In the genomic region with DNA sequence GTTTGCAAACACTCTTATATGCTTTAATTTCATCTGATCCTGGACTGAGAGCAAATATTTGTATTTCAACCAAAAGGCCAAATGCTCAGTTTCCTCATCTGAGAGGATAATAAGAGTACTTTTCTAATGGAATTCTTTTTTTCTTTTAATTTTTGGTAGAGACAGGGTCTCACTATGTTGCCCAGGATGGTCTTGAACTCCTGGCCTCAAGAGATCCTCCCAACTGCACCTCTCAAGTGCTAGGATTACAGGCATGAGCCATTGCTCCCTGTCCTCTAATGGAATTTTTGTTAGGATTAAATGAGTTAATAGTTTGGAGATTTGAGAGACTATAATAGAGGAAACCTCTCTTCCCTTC, we compare ENCODE assay signal across 8 cellular contexts.
DNase-seq lines count a peak whose midpoint lies in the region; ATAC-seq, FAIRE-seq and TF ChIP-seq lines count a peak whose summit lies in the region.

No MANE protein-coding gene starts in this region.

- H3K4me2 ChIP-seq in SK-N-SH, result peak overlapping the region; percentile 12
- H3K4me2 ChIP-seq in keratinocyte (ENCODE audit: control insufficient read depth, extremely low read depth, insufficient read depth, low read depth, low read length), result peak overlapping the region; percentile 72

- POLR2A ChIA-PET in SK-N-SH (lab: Yijun Ruan, JAX), result no interaction called here

- peaks cover 15 to 16% of the 10 kb centered on the region in 2 experiments; a peak in 3 of 4 replicates for H3K4me1 ChIP-seq in SK-N-SH (ENCODE audit: control insufficient read depth in 1 of 2, insufficient read depth in 2 of 2, low read depth in 1 of 2, low read length in 1 of 2)
- H3K4me1 ChIP-seq in keratinocyte (ENCODE audit: control insufficient read depth, extremely low read depth, insufficient read depth, low read length), result peaks cover 36% of the 10 kb centered on the region

- no peaks in the 10 kb centered on the region for H3K9me3 ChIP-seq in SK-N-SH
- no peaks in the 10 kb centered on the region for H3K9me3 ChIP-seq in keratinocyte (ENCODE audit: control insufficient read depth, low read depth, low read length)

- H3K4me1 Mint-ChIP-seq in stimulated activated naive CD8-positive, alpha-beta T cell treated with anti-CD3 and anti-CD28 coated beads, Interleukin-15, amount 100 ng/mL, for 72 hours, result peaks cover 71% of the 10 kb centered on the region

- CTCF ChIA-PET in SK-N-SH (lab: Yijun Ruan, JAX), result interaction anchor here (1.2 to 1.6 kb wide), 4 partner anchors 22 to 62 kb away, joined by 3 to 6 read pairs (median 4); no protein-coding TSS in a partner anchor

- TF ChIP-seq RAD21 in SK-N-SH (IDR thresholded peaks at IDR 0.05; ENCODE audit: low read length), result no peak

- H3F3A ChIP-seq in SK-N-SH (replicated peaks; ENCODE audit: insufficient read depth), result peaks cover 8% of the 10 kb centered on the region

- H2AFZ ChIP-seq in SK-N-SH (ENCODE audit: low read depth) (peak overlapping the region; percentile 71), keratinocyte (ENCODE audit: control insufficient read depth, low read length) (peak overlapping the region; percentile 37)

- peak overlapping the region; percentile 100 for H3K27ac Mint-ChIP-seq in activated naive CD4-positive, alpha-beta T cell treated with anti-CD3 and anti-CD28 coated beads, Interleukin-2, amount 50 U/mL, for 72 hours
- H3K27ac Mint-ChIP-seq in stimulated activated naive CD8-positive, alpha-beta T cell treated with anti-CD3 and anti-CD28 coated beads, Interleukin-15, amount 100 ng/mL, for 72 hours, result peak overlapping the region; percentile 98 to 100

- no peak for TF ChIP-seq EP300 in SK-N-SH (IDR thresholded peaks at IDR 0.05; ENCODE audit: borderline replicate concordance in 1 of 2, low read depth in 1 of 2, low read length in 1 of 2)

- no peak for FAIRE-seq in keratinocyte (lab: Jason Lieb, UNC)

- peak overlapping the region; percentile 86 to 89 for H3K4me3 Mint-ChIP-seq in stimulated activated naive CD8-positive, alpha-beta T cell treated with anti-CD3 and anti-CD28 coated beads, Interleukin-15, amount 100 ng/mL, for 72 hours

- DNase-seq in SK-N-SH (no peak), keratinocyte (ENCODE audit: low read depth, low spot score) (no peak), DMS79 (lab: John Stamatoyannopoulos, UW) (no peak), iPS-NIHi11 (ENCODE audit: low spot score) (no peak), AML-193 (lab: John Stamatoyannopoulos, UW) (no peak)
- no peak for DNase-seq in activated naive CD4-positive, alpha-beta T cell treated with anti-CD3 and anti-CD28 coated beads, Interleukin-2, amount 50 U/mL, for 72 hours (ENCODE audit: low spot score in 2 of 2)
- no peak for DNase-seq in stimulated activated naive CD8-positive, alpha-beta T cell treated with anti-CD3 and anti-CD28 coated beads, Interleukin-15, amount 100 ng/mL, for 72 hours

- H3K9ac ChIP-seq in SK-N-SH (peak overlapping the region; percentile 53), keratinocyte (ENCODE audit: control insufficient read depth, extremely low read depth, insufficient read depth, low read length) (peak overlapping the region; percentile 81)

- H3K4me3 ChIP-seq in SK-N-SH (ENCODE audit: low read depth in 2 of 2, low read length in 1 of 2), result no peak overlapping the region
- H3K4me3 ChIP-seq in keratinocyte (ENCODE audit: control insufficient read depth in 2 of 3, extremely low read depth in 1 of 3, insufficient read depth in 2 of 3, low read depth in 1 of 3, low read length in 3 of 3), result peak overlapping the region in 1 of 3 experiments; percentile 22

- H3K79me2 ChIP-seq in SK-N-SH (ENCODE audit: insufficient read depth) (no peaks in the 10 kb centered on the region), keratinocyte (ENCODE audit: control insufficient read depth, insufficient read depth, low read length) (no peaks in the 10 kb centered on the region)

- no peaks in the 10 kb centered on the region for H3K9me2 ChIP-seq in SK-N-SH

- TF ChIP-seq CTCF in SK-N-SH (IDR thresholded peaks at IDR 0.05) (no peak), keratinocyte (optimal IDR thresholded peaks at IDR 0.05 in 1 of 3, IDR thresholded peaks at IDR 0.05 in 1 of 3, conservative IDR thresholded peaks at IDR 0.05 in 1 of 3; ENCODE audit: extremely low read depth in 1 of 3, insufficient read depth in 2 of 3, low read length in 3 of 3) (no peak)

- no peaks in the 10 kb centered on the region for H3K27me3 Mint-ChIP-seq in stimulated activated naive CD8-positive, alpha-beta T cell treated with anti-CD3 and anti-CD28 coated beads, Interleukin-15, amount 100 ng/mL, for 72 hours

- dilution Hi-C loops in keratinocyte (cut with MboI; ENCODE audit: extremely low pct_ligation_motif_present, low sequenced_read_pairs), result no loop called here

- no peak for ATAC-seq in SK-N-SH treated with all-trans-retinoic acid at 6 μM for 48 hours
- ATAC-seq in activated naive CD4-positive, alpha-beta T cell treated with anti-CD3 and anti-CD28 coated beads, Interleukin-2, amount 50 U/mL, for 72 hours, result no peak
- ATAC-seq in stimulated activated naive CD8-positive, alpha-beta T cell treated with anti-CD3 and anti-CD28 coated beads, Interleukin-15, amount 100 ng/mL, for 72 hours, result no peak

- H3K9me1 ChIP-seq in keratinocyte (ENCODE audit: control insufficient read depth, extremely low read depth, insufficient read depth, low read length), result no peaks in the 10 kb centered on the region

- peaks cover 0 to 4% of the 10 kb centered on the region in 2 donors for H3K9me3 Mint-ChIP-seq in activated naive CD4-positive, alpha-beta T cell treated with anti-CD3 and anti-CD28 coated beads, Interleukin-2, amount 50 U/mL, for 72 hours
- no peaks in the 10 kb centered on the region for H3K9me3 Mint-ChIP-seq in stimulated activated naive CD8-positive, alpha-beta T cell treated with anti-CD3 and anti-CD28 coated beads, Interleukin-15, amount 100 ng/mL, for 72 hours

- H3K36me3 ChIP-seq in SK-N-SH (replicated peaks in 1 of 2; ENCODE audit: control insufficient read depth in 1 of 2, insufficient read depth in 2 of 2, low read length in 1 of 2), result no peaks in the 10 kb centered on the region
- H3K36me3 ChIP-seq in keratinocyte (ENCODE audit: control insufficient read depth in 2 of 2, extremely low read depth in 1 of 2, insufficient read depth in 2 of 2, low read length in 2 of 2), result no peaks in the 10 kb centered on the region

- H4K20me1 ChIP-seq in SK-N-SH (ENCODE audit: insufficient read depth) (no peaks in the 10 kb centered on the region), keratinocyte (ENCODE audit: control insufficient read depth, extremely low read depth, insufficient read depth, low read length) (no peaks in the 10 kb centered on the region)

- H3K27me3 ChIP-seq in SK-N-SH (ENCODE audit: insufficient read depth) (no peaks in the 10 kb centered on the region), keratinocyte (ENCODE audit: control insufficient read depth, extremely low read depth, insufficient read depth, low read length) (no peaks in the 10 kb centered on the region)

- H3K27ac ChIP-seq in SK-N-SH (ENCODE audit: low read depth in 2 of 2, low read length in 1 of 2) (peak overlapping the region; percentile 81 to 83), keratinocyte (ENCODE audit: control insufficient read depth, insufficient read depth, low read length) (peak overlapping the region; percentile 98)

- peaks cover 21 to 47% of the 10 kb centered on the region in 2 donors for H3K36me3 Mint-ChIP-seq in activated naive CD4-positive, alpha-beta T cell treated with anti-CD3 and anti-CD28 coated beads, Interleukin-2, amount 50 U/mL, for 72 hours

TF ChIP-seq in SK-N-SH, 30 proteins besides CTCF, POLR2A, EP300 and RAD21 (continues in another document):
- TF ChIP-seq GATA2 (CRISPR knock-in tag; IDR thresholded peaks at IDR 0.05) (no peak), YY1 (IDR thresholded peaks at IDR 0.05; ENCODE audit: low read depth) (no peak), FOXJ3 (CRISPR knock-in tag; IDR thresholded peaks at IDR 0.05) (no peak), POLR2AphosphoS5 (IDR thresholded peaks at IDR 0.05; ENCODE audit: low read depth, low read length) (no peak), MXI1 (IDR thresholded peaks at IDR 0.05; ENCODE audit: low read depth, low read length) (no peak), TAF1 (IDR thresholded peaks at IDR 0.05; ENCODE audit: borderline replicate concordance, low read depth, low read length) (no peak), CHD2 (IDR thresholded peaks at IDR 0.05; ENCODE audit: low read length, partially characterized antibody) (no peak), IRF3 (IDR thresholded peaks at IDR 0.05; ENCODE audit: low read depth, low read length) (no peak), RFX5 (IDR thresholded peaks at IDR 0.05; ENCODE audit: low read length) (no peak)

TF ChIP-seq in SK-N-SH treated with all-trans-retinoic acid at 6 μM for 48 hours, 23 proteins besides CTCF, POLR2A, EP300 and RAD21:
- TF ChIP-seq PPARA (CRISPR knock-in tag; IDR thresholded peaks at IDR 0.05; ENCODE audit: borderline replicate concordance), result no peak
- TF ChIP-seq RARB (CRISPR knock-in tag; IDR thresholded peaks at IDR 0.05), result no peak
- no peak for TF ChIP-seq GLIS3 (CRISPR knock-in tag; IDR thresholded peaks at IDR 0.05)
